Comparison of ENCODE assay signal across 8 cellular contexts in genomic region chr19:11964858-11965645, GRCh38. TPM values are rescaled to one million over a fixed set of nuclear protein-coding genes. Genes with fewer than 3 reads are reported as not detected.
DNase-seq lines count a peak whose midpoint lies in the region; ATAC-seq and TF ChIP-seq lines count a peak whose summit lies in the region.

ZNF763 (plus strand) TSS chr19:11965040; CDS start chr19:11965209, 169 bp downstream.

- peak; percentile 78 for ATAC-seq in GM21529 (IDR thresholded peaks at IDR 0.05; ENCODE audit: unreplicated experiment)

- H3K4me3 ChIP-seq in SK-N-MC = 0 out of 2 replicates have a peak within 1 kb of the TSS, but pooled peaks have one; percentile 22

- peaks cover 27% of the 10 kb centered on the region for H3K4me1 Mint-ChIP-seq in activated naive CD4-positive, alpha-beta T cell treated with anti-CD3 and anti-CD28 coated beads, Interleukin-2, amount 50 U/mL, for 24 hours
- peaks cover 14% of the 10 kb centered on the region for H3K4me1 Mint-ChIP-seq in glutamatergic neuron (ENCODE audit: low read depth, unreplicated experiment)

- peak within 1 kb of the TSS; percentile 90 for H3K4me3 Mint-ChIP-seq in activated naive CD4-positive, alpha-beta T cell treated with anti-CD3 and anti-CD28 coated beads, Interleukin-2, amount 50 U/mL, for 24 hours
- H3K4me3 Mint-ChIP-seq in glutamatergic neuron (ENCODE audit: unreplicated experiment) = peak within 1 kb of the TSS; percentile 88

- H3K27me3 Mint-ChIP-seq in activated naive CD4-positive, alpha-beta T cell treated with anti-CD3 and anti-CD28 coated beads, Interleukin-2, amount 50 U/mL, for 24 hours = no peaks in the 10 kb centered on the region
- H3K27me3 Mint-ChIP-seq in glutamatergic neuron (ENCODE audit: unreplicated experiment) = peaks cover 2% of the 10 kb centered on the region

- H3K9me3 Mint-ChIP-seq in activated naive CD4-positive, alpha-beta T cell treated with anti-CD3 and anti-CD28 coated beads, Interleukin-2, amount 50 U/mL, for 24 hours = no peaks in the 10 kb centered on the region
- H3K9me3 Mint-ChIP-seq in glutamatergic neuron (ENCODE audit: unreplicated experiment) = peaks cover 1% of the 10 kb centered on the region

- peak within 1 kb of the TSS; percentile 84 for H3K27ac Mint-ChIP-seq in activated naive CD4-positive, alpha-beta T cell treated with anti-CD3 and anti-CD28 coated beads, Interleukin-2, amount 50 U/mL, for 24 hours
- peak within 1 kb of the TSS; percentile 98 for H3K27ac Mint-ChIP-seq in glutamatergic neuron (ENCODE audit: unreplicated experiment)

- H3K9me3 ChIP-seq in KOPT-K1 (ENCODE audit: insufficient read depth, low read length, poor library complexity, severe bottlenecking) = no peaks in the 10 kb centered on the region
- no peaks in the 10 kb centered on the region for H3K9me3 ChIP-seq in SK-N-MC (ENCODE audit: low read depth, low read length)

- no peaks in the 10 kb centered on the region for H3K36me3 ChIP-seq in KOPT-K1 (ENCODE audit: insufficient read depth, low read length)
- H3K36me3 ChIP-seq in SK-N-MC (ENCODE audit: insufficient read depth, low read length) = no peaks in the 10 kb centered on the region

- no peak within 1 kb of the TSS for H3K9ac ChIP-seq in SK-N-MC (ENCODE audit: insufficient read length)

- TF ChIP-seq CTCF in glutamatergic neuron (IDR thresholded peaks at IDR 0.05; ENCODE audit: partially characterized antibody, unreplicated experiment) = no peak

- DNase-seq in D341Med (ENCODE audit: low spot score) (peak; percentile 94), SK-N-MC (ENCODE audit: low read depth, low spot score) (no peak), glutamatergic neuron (peak; percentile 95), nucleus accumbens (lab: John Stamatoyannopoulos, UW) (peak; percentile 38 to 96 (median 88)), superior temporal gyrus (ENCODE audit: extremely low spot score) (peak; percentile 98)

- H3K27ac ChIP-seq in KOPT-K1 (ENCODE audit: low read depth, low read length, poor library complexity, severe bottlenecking) = peak within 1 kb of the TSS; percentile 68
- H3K27ac ChIP-seq in SK-N-MC = no peak within 1 kb of the TSS

- H3K36me3 Mint-ChIP-seq in activated naive CD4-positive, alpha-beta T cell treated with anti-CD3 and anti-CD28 coated beads, Interleukin-2, amount 50 U/mL, for 24 hours = peaks cover 2% of the 10 kb centered on the region
- peaks cover 11% of the 10 kb centered on the region for H3K36me3 Mint-ChIP-seq in glutamatergic neuron (ENCODE audit: unreplicated experiment)

RNA-seq across cellular contexts. Expression of gene ZNF763, which starts in this region (rescaled TPM):
- 10.3 TPM for total RNA-seq in glutamatergic neuron (ENCODE audit: unreplicated experiment)
